ENCODE assay signal across 1 cellular context in the genomic region with DNA sequence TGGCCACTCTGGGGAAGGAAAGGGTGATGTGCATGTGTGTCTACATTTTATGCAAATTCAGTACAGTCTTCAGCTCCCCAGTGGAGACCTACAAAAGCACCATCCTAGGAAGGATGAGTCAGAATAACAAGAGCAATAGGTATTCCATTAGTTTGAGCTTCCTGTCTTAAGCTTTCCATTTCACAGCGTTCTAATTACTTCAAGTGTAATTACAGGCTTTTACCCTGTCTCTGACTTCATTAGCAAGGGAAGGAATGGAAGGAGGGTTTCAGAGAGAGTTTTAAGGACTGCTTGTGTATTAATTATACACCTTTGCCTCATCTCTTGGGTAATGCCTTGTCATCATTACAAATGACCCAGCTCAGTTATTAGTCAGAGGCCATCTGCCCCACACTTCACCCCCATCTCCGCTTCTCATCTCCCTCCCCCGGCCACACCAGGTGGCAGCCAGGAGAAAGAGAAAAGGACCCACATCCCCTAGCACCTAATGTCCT.
A peak's percentile ranks its signal among the peaks of the same experiment; 100 is the strongest.
TF ChIP-seq lines count a peak whose summit lies in the region.

No MANE protein-coding gene starts in this region.

TF ChIP-seq in GM12878, 131 proteins besides CTCF, POLR2A, EP300 and RAD21 (continued from another document):
- TF ChIP-seq RUNX3 (IDR thresholded peaks at IDR 0.05; ENCODE audit: low read length), result peak; percentile 21; the same call in 1 of the 2 replicates
- peak; percentile 96 for TF ChIP-seq MTA2 (IDR thresholded peaks at IDR 0.05; ENCODE audit: low read depth)
- TF ChIP-seq, protein P1, sequence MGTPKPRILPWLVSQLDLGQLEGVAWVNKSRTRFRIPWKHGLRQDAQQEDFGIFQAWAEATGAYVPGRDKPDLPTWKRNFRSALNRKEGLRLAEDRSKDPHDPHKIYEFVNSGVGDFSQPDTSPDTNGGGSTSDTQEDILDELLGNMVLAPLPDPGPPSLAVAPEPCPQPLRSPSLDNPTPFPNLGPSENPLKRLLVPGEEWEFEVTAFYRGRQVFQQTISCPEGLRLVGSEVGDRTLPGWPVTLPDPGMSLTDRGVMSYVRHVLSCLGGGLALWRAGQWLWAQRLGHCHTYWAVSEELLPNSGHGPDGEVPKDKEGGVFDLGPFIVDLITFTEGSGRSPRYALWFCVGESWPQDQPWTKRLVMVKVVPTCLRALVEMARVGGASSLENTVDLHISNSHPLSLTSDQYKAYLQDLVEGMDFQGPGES (IDR thresholded peaks at IDR 0.05), result no peak
